Comparison of ENCODE assay signal across 20 cellular contexts in the genomic region with DNA sequence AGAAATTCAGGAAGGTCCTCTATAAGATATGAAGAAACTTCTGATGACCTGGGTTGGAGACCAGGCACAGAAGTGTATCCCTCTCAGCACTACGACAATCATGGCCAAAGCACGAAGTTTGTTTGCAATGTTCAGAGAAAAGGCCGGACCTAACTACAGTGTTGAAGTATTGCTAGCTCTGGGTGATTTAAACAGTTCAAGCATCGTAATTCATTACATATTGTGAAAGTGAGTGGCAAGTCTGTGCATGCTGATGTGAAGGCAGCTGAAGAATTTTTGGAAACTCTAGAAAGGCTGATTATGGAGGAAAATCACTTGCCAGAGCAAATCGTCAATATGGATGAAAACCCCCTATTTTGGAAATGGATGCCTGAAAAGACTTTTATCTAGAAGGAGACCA.
"Had no signal": no experiment of that assay in that cellular context is flagged by ENCODE, and none has a peak within 500 bp of the region (broad histone marks: within the 10 kb centered on the region; RNA-seq: fewer than 3 reads in every experiment).

No MANE protein-coding gene starts in this region.

- H3K27me3 ChIP-seq: brain microvascular endothelial cell, heart left ventricle, left lung, spleen, tibial nerve had no signal

- FAIRE-seq: astrocyte, TTC549 had no signal

- ATAC-seq: activated T-cell treated with anti-CD3 and anti-CD28 coated beads, Interleukin-2, amount 50 U/mL, for 72 hours; heart left ventricle; right cardiac atrium had no signal

- H3K27ac ChIP-seq: brain microvascular endothelial cell, heart left ventricle, left lung, spleen, tibial nerve, VCaP had no signal

- H3K9me3 ChIP-seq: left lung, mucosa of descending colon had no signal

- H3K36me3 ChIP-seq: brain microvascular endothelial cell, heart left ventricle, left lung, spleen, tibial nerve had no signal

- H3K4me1 ChIP-seq: heart left ventricle, left lung, spleen, tibial nerve had no signal

- DNase-seq: activated CD4-positive, alpha-beta T cell treated with anti-CD3 and anti-CD28 coated beads for 4 hours; activated CD4-positive, alpha-beta T cell treated with anti-CD3 and anti-CD28 coated beads, Interleukin-2, amount 50 U/mL, for 4 hours; activated naive CD4-positive, alpha-beta T cell; activated T-cell treated with anti-CD3 and anti-CD28 coated beads for 4 hours; activated T-cell treated with anti-CD3 and anti-CD28 coated beads, Interleukin-2, amount 50 U/mL, for 72 hours; amniotic stem cell; brain microvascular endothelial cell; central memory CD4-positive, alpha-beta T cell; effector CD4-positive, alpha-beta T cell; heart left ventricle; left lung; mucosa of descending colon; right cardiac atrium; spleen; stimulated activated naive CD4-positive, alpha-beta T cell had no signal

- H3K4me3 ChIP-seq: heart left ventricle, left lung, lung, mucosa of descending colon, spleen, tibial nerve had no signal
